Comparison of ENCODE assay signal across 1 cellular context in genomic region chr22:19431641-19432091, GRCh38.
TF ChIP-seq lines count a peak whose summit lies in the region.

HIRA (minus strand) TSS chr22:19431733; CDS start chr22:19431476, 257 bp downstream.

TF ChIP-seq in HepG2, 621 proteins besides CTCF, POLR2A, EP300 and RAD21 (continued from another document and continues in another):
- TF ChIP-seq ARID5B (CRISPR knock-in tag; IDR thresholded peaks at IDR 0.05) = no peak
- no peak for TF ChIP-seq ZNF574 (CRISPR knock-in tag; IDR thresholded peaks at IDR 0.05)
- TF ChIP-seq JUND (CRISPR knock-in tag; IDR thresholded peaks at IDR 0.05) = peak; percentile 53; the same call in 1 of the 2 replicates
- no peak for TF ChIP-seq TERF1 (CRISPR knock-in tag; IDR thresholded peaks at IDR 0.05)
- no peak for TF ChIP-seq TCF12 (IDR thresholded peaks at IDR 0.05)
- TF ChIP-seq TCF12 (CRISPR knock-in tag; IDR thresholded peaks at IDR 0.05) = no peak
- peak; percentile 91 for TF ChIP-seq ZBED4 (CRISPR knock-in tag; IDR thresholded peaks at IDR 0.05; ENCODE audit: borderline replicate concordance)
- no peak for TF ChIP-seq DDIT3 (CRISPR knock-in tag; IDR thresholded peaks at IDR 0.05)
- no peak for TF ChIP-seq ZBTB20 (CRISPR knock-in tag; IDR thresholded peaks at IDR 0.05; ENCODE audit: borderline replicate concordance, low read depth)
- no peak for TF ChIP-seq ZNF430 (CRISPR knock-in tag; IDR thresholded peaks at IDR 0.05)
- no peak for TF ChIP-seq ZNF101 (CRISPR knock-in tag; IDR thresholded peaks at IDR 0.05; ENCODE audit: borderline replicate concordance, low read depth)
- TF ChIP-seq CREB3 (CRISPR knock-in tag; IDR thresholded peaks at IDR 0.05) = no peak
- no peak for TF ChIP-seq ZNF776 (CRISPR knock-in tag; IDR thresholded peaks at IDR 0.05)
- no peak for TF ChIP-seq NFE2 (CRISPR knock-in tag; IDR thresholded peaks at IDR 0.05)
- TF ChIP-seq BRD4 (CRISPR knock-in tag; IDR thresholded peaks at IDR 0.05) = no peak; the same call in 1 of the 2 replicates
- TF ChIP-seq FIP1L1 (IDR thresholded peaks at IDR 0.05; ENCODE audit: borderline replicate concordance, insufficient read depth, low read depth, low read length) = peak; percentile 34; the same call in 1 of the 2 replicates
- no peak for TF ChIP-seq TGIF2 (CRISPR knock-in tag; IDR thresholded peaks at IDR 0.05)
- no peak for TF ChIP-seq ZNF160 (CRISPR knock-in tag; IDR thresholded peaks at IDR 0.05)
- TF ChIP-seq ZNF264 (CRISPR knock-in tag; IDR thresholded peaks at IDR 0.05) = no peak
- TF ChIP-seq KMT2A (CRISPR knock-in tag; IDR thresholded peaks at IDR 0.05) = no peak
- no peak; the same call in 1 of the 2 replicates for TF ChIP-seq ZSCAN30 (CRISPR knock-in tag; IDR thresholded peaks at IDR 0.05)
- TF ChIP-seq NPAS2 (CRISPR knock-in tag; IDR thresholded peaks at IDR 0.05; ENCODE audit: borderline replicate concordance) = no peak
- no peak for TF ChIP-seq ZNF253 (CRISPR knock-in tag; IDR thresholded peaks at IDR 0.05; ENCODE audit: borderline replicate concordance)
- TF ChIP-seq SMC3 (IDR thresholded peaks at IDR 0.05; ENCODE audit: low read length) = no peak
- no peak for TF ChIP-seq ATM (IDR thresholded peaks at IDR 0.05; ENCODE audit: borderline replicate concordance)
- TF ChIP-seq PBX2 (CRISPR knock-in tag; IDR thresholded peaks at IDR 0.05) = no peak
- TF ChIP-seq ZBTB40 (IDR thresholded peaks at IDR 0.05) = no peak
- TF ChIP-seq ZBTB40 (CRISPR knock-in tag; IDR thresholded peaks at IDR 0.05) = no peak; the same call in 1 of the 2 replicates
- no peak for TF ChIP-seq TMF1 (CRISPR knock-in tag; IDR thresholded peaks at IDR 0.05; ENCODE audit: low read depth)
- no peak for TF ChIP-seq DNMT1 (CRISPR knock-in tag; IDR thresholded peaks at IDR 0.05)
- no peak for TF ChIP-seq ZNF616 (CRISPR knock-in tag; IDR thresholded peaks at IDR 0.05; ENCODE audit: low read depth)
- TF ChIP-seq ZBTB26 (CRISPR knock-in tag; IDR thresholded peaks at IDR 0.05; ENCODE audit: borderline replicate concordance) = no peak
- no peak for TF ChIP-seq SMYD3 (CRISPR knock-in tag; IDR thresholded peaks at IDR 0.05)
